10 cellular contexts compared by ENCODE assay signal in genomic region chr10:80159166-80159888, GRCh38. TPM values are rescaled to one million over a fixed set of nuclear protein-coding genes. Genes with fewer than 3 reads are reported as not detected.
A peak's percentile ranks its signal among the peaks of the same experiment; 100 is the strongest.
DNase-seq lines count a peak whose midpoint lies in the region; ATAC-seq and TF ChIP-seq lines count a peak whose summit lies in the region.
"Had no signal": no experiment of that assay in that cellular context is flagged by ENCODE, and none has a peak within 500 bp of the region (broad histone marks: within the 10 kb centered on the region; RNA-seq: fewer than 3 reads in every experiment).

No MANE protein-coding gene starts in this region.

- H3K4me1 Mint-ChIP-seq in natural killer cell (peaks cover 11 to 19% of the 10 kb centered on the region in 2 donors), T-cell (no peaks in the 10 kb centered on the region), endodermal cell (peaks cover 4% of the 10 kb centered on the region)
- H3K4me1 Mint-ChIP-seq in natural killer cell treated with Interleukin-12 subunit alpha and Interleukin-12 subunit beta and Interleukin-15 and Interleukin-18, amount 100 ng/mL, for 72 hours (ENCODE audit: low read depth in 2 of 2), result peaks cover 5 to 11% of the 10 kb centered on the region in 2 donors
- H3K4me1 Mint-ChIP-seq in naive thymus-derived CD8-positive, alpha-beta T cell, result peaks cover 0 to 41% (median 16%) of the 10 kb centered on the region in 4 donors

- CTCF ChIA-PET in T-cell (lab: Charles Lee), result no interaction called here

- H3K36me3 Mint-ChIP-seq in natural killer cell, result peaks cover 26% of the 10 kb centered on the region
- H3K36me3 Mint-ChIP-seq in natural killer cell treated with Interleukin-12 subunit alpha and Interleukin-12 subunit beta and Interleukin-15 and Interleukin-18, amount 100 ng/mL, for 72 hours, result peaks cover 31% of the 10 kb centered on the region
- H3K36me3 Mint-ChIP-seq in naive thymus-derived CD8-positive, alpha-beta T cell, result peaks cover 12 to 98% (median 36%) of the 10 kb centered on the region in 3 donors
- peaks cover 86% of the 10 kb centered on the region for H3K36me3 Mint-ChIP-seq in T-cell
- peaks cover 56% of the 10 kb centered on the region for H3K36me3 Mint-ChIP-seq in endodermal cell (ENCODE audit: low read depth)

- H3K27me3 ChIP-seq in aorta (ENCODE audit: control insufficient read depth in 1 of 2, insufficient read depth in 2 of 2, low read length in 1 of 2) (no peaks in the 10 kb centered on the region), endodermal cell (ENCODE audit: control insufficient read depth, insufficient read depth, low read length, poor library complexity, severe bottlenecking) (no peaks in the 10 kb centered on the region)

- DNase-seq in natural killer cell, result no peak
- no peak for DNase-seq in natural killer cell treated with Interleukin-12 subunit alpha and Interleukin-12 subunit beta and Interleukin-15 and Interleukin-18, amount 100 ng/mL, for 72 hours (ENCODE audit: low spot score)
- DNase-seq in caudate nucleus (lab: John Stamatoyannopoulos, UW), result no peak
- no peak for DNase-seq in naive thymus-derived CD8-positive, alpha-beta T cell
- peak; percentile 17 to 31 for DNase-seq in aorta
- no peak for DNase-seq in HK-2 (ENCODE audit: unreplicated experiment)
- no peak for DNase-seq in T-cell
- DNase-seq in endodermal cell, result no peak
- DNase-seq: central memory CD4-positive, alpha-beta T cell had no signal

- WGBS in aorta, 2 donors, result 79 to 82% methylated on average over 9 of the region's 9 CpGs
- WGBS in endodermal cell (ENCODE audit: insufficient coverage in 1 of 2, insufficient read length in 1 of 2), 2 experiments, result 94% methylated on average over 8 to 9 of the region's 9 CpGs

- no peak for ATAC-seq in natural killer cell
- ATAC-seq in natural killer cell treated with Interleukin-12 subunit alpha and Interleukin-12 subunit beta and Interleukin-15 and Interleukin-18, amount 100 ng/mL, for 72 hours, result no peak
- ATAC-seq in naive thymus-derived CD8-positive, alpha-beta T cell, result no peak
- no peak for ATAC-seq in aorta (ENCODE audit: low FRiP score)
- no peak for ATAC-seq in T-cell (replicated peaks in 1 of 4)

- H3K4me3 Mint-ChIP-seq in natural killer cell (no peak overlapping the region), T-cell (no peak overlapping the region), endodermal cell (no peak overlapping the region)
- no peak overlapping the region for H3K4me3 Mint-ChIP-seq in natural killer cell treated with Interleukin-12 subunit alpha and Interleukin-12 subunit beta and Interleukin-15 and Interleukin-18, amount 100 ng/mL, for 72 hours
- H3K4me3 Mint-ChIP-seq in naive thymus-derived CD8-positive, alpha-beta T cell, result no peak overlapping the region

- no peak for TF ChIP-seq CTCF in natural killer cell (IDR thresholded peaks at IDR 0.05)
- no peak for TF ChIP-seq CTCF in endodermal cell (conservative IDR thresholded peaks at IDR 0.05)

- no peaks in the 10 kb centered on the region for H3K9me3 Mint-ChIP-seq in natural killer cell
- no peaks in the 10 kb centered on the region for H3K9me3 Mint-ChIP-seq in natural killer cell treated with Interleukin-12 subunit alpha and Interleukin-12 subunit beta and Interleukin-15 and Interleukin-18, amount 100 ng/mL, for 72 hours
- no peaks in the 10 kb centered on the region for H3K9me3 Mint-ChIP-seq in naive thymus-derived CD8-positive, alpha-beta T cell
- no peaks in the 10 kb centered on the region for H3K9me3 Mint-ChIP-seq in T-cell
- H3K9me3 Mint-ChIP-seq in endodermal cell, result no peaks in the 10 kb centered on the region

- H3K27ac ChIP-seq in caudate nucleus (ENCODE audit: low read depth, low read length), result peak overlapping the region; percentile 58
- peak overlapping the region; percentile 16 to 96 for H3K27ac ChIP-seq in aorta (ENCODE audit: low read depth in 1 of 2, low read length in 2 of 2)
- no peak overlapping the region for H3K27ac ChIP-seq in endodermal cell (ENCODE audit: low read depth, low read length)

- intact Hi-C loops in natural killer cell (cut with micrococcal nuclease) (no loop called here), aorta (cut with DNase I) (loop anchor here in 1 of 2 donors (2.0 kb wide), 1 partner anchor 45 kb away; the partner anchor contains the start of gene ANXA11)

- H3K9me3 ChIP-seq in aorta (ENCODE audit: control insufficient read depth, low read length) (no peaks in the 10 kb centered on the region), endodermal cell (ENCODE audit: control insufficient read depth, low read length) (no peaks in the 10 kb centered on the region)

- POLR2A ChIA-PET in naive thymus-derived CD8-positive, alpha-beta T cell (lab: Charles Lee), result interaction anchor here (1.1 kb wide), 2 partner anchors 28 to 46 kb away, joined by 3 read pairs; partner anchors contain the start of gene ANXA11
- POLR2A ChIA-PET in T-cell (lab: Charles Lee), result no interaction called here

- H3K4me1 ChIP-seq in aorta (ENCODE audit: control insufficient read depth in 1 of 2, insufficient read depth in 2 of 2, low read length in 2 of 2) (peaks cover 11 to 15% of the 10 kb centered on the region in 2 donors), endodermal cell (ENCODE audit: control insufficient read depth, insufficient read depth, low read length) (no peaks in the 10 kb centered on the region)

- H3K4me3 ChIP-seq in aorta (ENCODE audit: low read length in 2 of 2) (no peak overlapping the region), endodermal cell (ENCODE audit: low read length) (no peak overlapping the region)

- H3K27ac Mint-ChIP-seq in natural killer cell (peak overlapping the region; percentile 8 to 82), T-cell (no peak overlapping the region), endodermal cell (no peak overlapping the region)
- H3K27ac Mint-ChIP-seq in natural killer cell treated with Interleukin-12 subunit alpha and Interleukin-12 subunit beta and Interleukin-15 and Interleukin-18, amount 100 ng/mL, for 72 hours, result peak overlapping the region in 1 of 2 donors; percentile 34
- H3K27ac Mint-ChIP-seq in naive thymus-derived CD8-positive, alpha-beta T cell, result peak overlapping the region; percentile 25 to 93 (median 70)

- H3K9ac ChIP-seq in endodermal cell (ENCODE audit: extremely low read depth, low read length, poor library complexity, severe bottlenecking), result no peak overlapping the region

- H3K36me3 ChIP-seq in aorta (ENCODE audit: control insufficient read depth in 1 of 2, insufficient read depth in 2 of 2, low read length in 1 of 2) (peaks cover 0 to 5% of the 10 kb centered on the region in 2 donors), endodermal cell (ENCODE audit: control insufficient read depth, insufficient read depth, low read length) (peaks cover 92% of the 10 kb centered on the region)

- H3K27me3 Mint-ChIP-seq in natural killer cell (ENCODE audit: low read depth in 2 of 2) (no peaks in the 10 kb centered on the region), T-cell (no peaks in the 10 kb centered on the region), endodermal cell (ENCODE audit: insufficient read depth) (no peaks in the 10 kb centered on the region)
- H3K27me3 Mint-ChIP-seq in natural killer cell treated with Interleukin-12 subunit alpha and Interleukin-12 subunit beta and Interleukin-15 and Interleukin-18, amount 100 ng/mL, for 72 hours, result no peaks in the 10 kb centered on the region
- no peaks in the 10 kb centered on the region for H3K27me3 Mint-ChIP-seq in naive thymus-derived CD8-positive, alpha-beta T cell

RNA-seq across cellular contexts. Expression of gene PLAC9, which starts 26.8 kb away (rescaled TPM):
- total RNA-seq in natural killer cell (not detected), aorta (100 to 1,000 TPM in 1 of 2 donors, 10 to 100 TPM in 1; 37.7 to 113 TPM), T-cell (not detected), endodermal cell (10 to 100 TPM in 1 of 2 donors, 1 to 10 TPM in 1; 8.4 to 14.9 TPM)
- total RNA-seq in natural killer cell treated with Interleukin-12 subunit alpha and Interleukin-12 subunit beta and Interleukin-15 and Interleukin-18, amount 100 ng/mL, for 72 hours, result not detected
- not detected for total RNA-seq in naive thymus-derived CD8-positive, alpha-beta T cell
- polyA plus RNA-seq in naive thymus-derived CD8-positive, alpha-beta T cell, result under 1 TPM in 1 of 3 donors, not detected in 2; 0.32 TPM
- polyA plus RNA-seq in aorta, result 100 to 1,000 TPM in 1 of 2 donors, 10 to 100 TPM in 1; 72.6 to 166 TPM
- 4.3 TPM for polyA plus RNA-seq in endodermal cell (2013, experiment 1 of 2)
- 6.5 TPM for polyA plus RNA-seq in endodermal cell (2013, experiment 2 of 2)
- total RNA-seq: NCI-H460 had no signal

RNA-seq across cellular contexts. Expression of gene ANXA11, which starts 46.0 kb away (rescaled TPM):
- total RNA-seq in natural killer cell, result 100 to 1,000 TPM; 213 to 264 (median 245) TPM
- total RNA-seq in natural killer cell treated with Interleukin-12 subunit alpha and Interleukin-12 subunit beta and Interleukin-15 and Interleukin-18, amount 100 ng/mL, for 72 hours, result 100 to 1,000 TPM; 134 to 166 TPM
- total RNA-seq in naive thymus-derived CD8-positive, alpha-beta T cell, result 100 to 1,000 TPM; 199 to 225 TPM
- polyA plus RNA-seq in naive thymus-derived CD8-positive, alpha-beta T cell, result 100 to 1,000 TPM; 199 to 294 (median 265) TPM
- total RNA-seq in aorta, result 100 to 1,000 TPM; 227 to 256 TPM
- polyA plus RNA-seq in aorta, result 100 to 1,000 TPM in 1 of 2 donors, 10 to 100 TPM in 1; 97.3 to 160 TPM
- 100 to 1,000 TPM; 196 to 222 (median 208) TPM for total RNA-seq in T-cell
- 100 to 1,000 TPM; 104 to 134 TPM for total RNA-seq in endodermal cell
- polyA plus RNA-seq in endodermal cell (2013, experiment 1 of 2), result 39.4 TPM
- polyA plus RNA-seq in endodermal cell (2013, experiment 2 of 2), result 35.8 TPM

Comparison
In these comparisons a context has a peak if more than half of its experiments do, and no peak if none do; other contexts are left out.
1. DNase-seq: peak in aorta (2 of 2); none in natural killer cell (single experiment), natural killer cell treated with Interleukin-12 subunit alpha and Interleukin-12 subunit beta and Interleukin-15 and Interleukin-18, amount 100 ng/mL, for 72 hours (single experiment), caudate nucleus (0 of 61), naive thymus-derived CD8-positive, alpha-beta T cell (0 of 10), HK-2 (single experiment), T-cell (0 of 34) and endodermal cell (single experiment).
2. H3K27ac Mint-ChIP-seq: peak in natural killer cell (2 of 2) and naive thymus-derived CD8-positive, alpha-beta T cell (10 of 10); none in T-cell (0 of 2) and endodermal cell (single experiment).
3. RNA of gene PLAC9, which starts 26.8 kb away (total RNA-seq): 37.7 to 113 TPM in aorta and 8.4 to 14.9 TPM in endodermal cell; not detected in natural killer cell, not detected in natural killer cell treated with Interleukin-12 subunit alpha and Interleukin-12 subunit beta and Interleukin-15 and Interleukin-18, amount 100 ng/mL, for 72 hours, not detected in naive thymus-derived CD8-positive, alpha-beta T cell and not detected in T-cell; every median in the first group is over 4 times any median in the second.